In the genomic region with DNA sequence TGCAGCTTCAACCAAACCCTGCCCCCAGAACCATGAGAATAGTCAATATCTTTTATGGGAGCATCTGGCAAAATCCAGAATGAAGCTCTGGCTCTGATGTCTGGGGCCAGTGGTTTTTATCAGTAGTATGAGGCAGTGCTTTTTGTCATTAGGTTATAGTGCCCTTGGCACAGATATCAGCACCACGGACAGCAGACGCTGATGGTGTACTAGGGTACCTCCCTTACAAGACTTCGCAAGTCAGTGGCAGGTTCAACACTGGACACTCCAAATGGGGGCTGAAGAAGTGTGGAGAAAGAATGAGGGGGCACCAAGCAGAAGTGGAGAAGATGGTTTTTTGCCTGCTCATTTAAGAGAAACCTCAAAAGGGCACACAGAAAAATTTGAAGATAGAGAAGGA, we compare ENCODE assay signal across 8 cellular contexts.
A peak's percentile ranks its signal among the peaks of the same experiment; 100 is the strongest.
DNase-seq lines count a peak whose midpoint lies in the region; ATAC-seq, FAIRE-seq and TF ChIP-seq lines count a peak whose summit lies in the region.

No MANE protein-coding gene starts in this region.

- H3K9me3 Mint-ChIP-seq in astrocyte (ENCODE audit: unreplicated experiment) (no peaks in the 10 kb centered on the region), CD14-positive monocyte (peaks cover 0 to 2% (median 0%) of the 10 kb centered on the region in 7 donors)
- no peaks in the 10 kb centered on the region for H3K9me3 Mint-ChIP-seq in CD4-positive, alpha-beta T cell

- peaks cover 17% of the 10 kb centered on the region for H3K4me1 Mint-ChIP-seq in astrocyte (ENCODE audit: low read depth, unreplicated experiment)
- H3K4me1 Mint-ChIP-seq in CD14-positive monocyte = no peaks in the 10 kb centered on the region
- H3K4me1 Mint-ChIP-seq in CD4-positive, alpha-beta T cell (ENCODE audit: low read depth) = no peaks in the 10 kb centered on the region

- H3K27ac Mint-ChIP-seq in astrocyte (ENCODE audit: unreplicated experiment) = no peak overlapping the region
- no peak overlapping the region for H3K27ac Mint-ChIP-seq in CD14-positive monocyte
- H3K27ac Mint-ChIP-seq in CD4-positive, alpha-beta T cell = no peak overlapping the region

- H3K9ac ChIP-seq in astrocyte (ENCODE audit: low read length) = no peak overlapping the region

- peak; percentile 39 for DNase-seq in HPDE6-E6E7 (ENCODE audit: extremely low spot score)
- peak; percentile 51 for DNase-seq in astrocyte (ENCODE audit: low read depth)
- peak in 2 of 3 donors; percentile 32 to 54 for DNase-seq in mucosa of descending colon
- DNase-seq in NCI-H1694 treated with DMSO at 0.1 percent for 48 hours (lab: John Stamatoyannopoulos, UW) = no peak
- no peak for DNase-seq in CD14-positive monocyte (ENCODE audit: low spot score)
- DNase-seq in CD4-positive, alpha-beta T cell = no peak
- no peak for DNase-seq in superior temporal gyrus (ENCODE audit: extremely low spot score)

- no peaks in the 10 kb centered on the region for H3K27me3 Mint-ChIP-seq in astrocyte (ENCODE audit: low read depth, unreplicated experiment)
- peaks cover 0 to 1% (median 0%) of the 10 kb centered on the region in 3 donors for H3K27me3 Mint-ChIP-seq in CD14-positive monocyte (ENCODE audit: low read depth in 3 of 3)
- H3K27me3 Mint-ChIP-seq in CD4-positive, alpha-beta T cell = no peaks in the 10 kb centered on the region

- intact Hi-C loops in mucosa of descending colon (cut with DNase I, micrococcal nuclease) (no loop called here), CD14-positive monocyte (cut with micrococcal nuclease) (no loop called here)
- intact Hi-C loops in CD4-positive, alpha-beta T cell (cut with DNase I, micrococcal nuclease) = no loop called here

- no peak overlapping the region for H3K27ac ChIP-seq in astrocyte (ENCODE audit: low read depth, low read length)
- no peak overlapping the region for H3K27ac ChIP-seq in CD4-positive, alpha-beta T cell (ENCODE audit: low read depth, low read length)

- TF ChIP-seq CTCF in astrocyte (IDR thresholded peaks at IDR 0.05; ENCODE audit: insufficient read depth, low read depth, low read length) = no peak
- TF ChIP-seq CTCF in mucosa of descending colon (IDR thresholded peaks at IDR 0.05) = no peak
- no peak for TF ChIP-seq CTCF in CD14-positive monocyte (IDR thresholded peaks at IDR 0.05)
- TF ChIP-seq CTCF in CD4-positive, alpha-beta T cell (IDR thresholded peaks at IDR 0.05) = no peak

- CTCF ChIA-PET in CD4-positive, alpha-beta T cell (lab: Charles Lee) = no interaction called here

- H4K20me1 ChIP-seq in astrocyte (ENCODE audit: insufficient read depth, low read length) = no peaks in the 10 kb centered on the region

- H3K4me3 ChIP-seq in astrocyte (ENCODE audit: insufficient read depth, low read depth, low read length) = no peak overlapping the region
- no peak overlapping the region for H3K4me3 ChIP-seq in mucosa of descending colon

- POLR2A ChIA-PET in CD4-positive, alpha-beta T cell (lab: Charles Lee) = no interaction called here

- ATAC-seq in GM19467 (IDR thresholded peaks at IDR 0.05; ENCODE audit: unreplicated experiment) (peak; percentile 51), mucosa of descending colon (no peak)
- no peak for ATAC-seq in CD4-positive, alpha-beta T cell (ENCODE audit: poor library complexity)

- H3K79me2 ChIP-seq in astrocyte (ENCODE audit: insufficient read depth, low read length) = no peaks in the 10 kb centered on the region

- no peak for FAIRE-seq in astrocyte (lab: Jason Lieb, UNC)

- H2AFZ ChIP-seq in astrocyte (ENCODE audit: low read depth, low read length) = no peak overlapping the region

- no peak overlapping the region for H3K4me3 Mint-ChIP-seq in astrocyte (ENCODE audit: unreplicated experiment)
- H3K4me3 Mint-ChIP-seq in CD14-positive monocyte = no peak overlapping the region
- H3K4me3 Mint-ChIP-seq in CD4-positive, alpha-beta T cell = no peak overlapping the region

- H3K36me3 Mint-ChIP-seq in astrocyte (ENCODE audit: low read depth, unreplicated experiment) (no peaks in the 10 kb centered on the region), CD14-positive monocyte (no peaks in the 10 kb centered on the region)
- H3K36me3 Mint-ChIP-seq in CD4-positive, alpha-beta T cell (ENCODE audit: low read depth) = no peaks in the 10 kb centered on the region

- peaks cover 14% of the 10 kb centered on the region for H3K4me1 ChIP-seq in astrocyte (ENCODE audit: insufficient read depth, low read length)
- no peaks in the 10 kb centered on the region for H3K4me1 ChIP-seq in mucosa of descending colon (ENCODE audit: low read depth)

- H3K4me2 ChIP-seq in astrocyte (ENCODE audit: low read length) = no peak overlapping the region

- no peaks in the 10 kb centered on the region for H3K27me3 ChIP-seq in astrocyte (ENCODE audit: insufficient read depth, low read length)
- H3K27me3 ChIP-seq in CD4-positive, alpha-beta T cell (ENCODE audit: control insufficient read depth, insufficient read depth, low read length) = no peaks in the 10 kb centered on the region

- H3K36me3 ChIP-seq in astrocyte (ENCODE audit: insufficient read depth, low read length) (no peaks in the 10 kb centered on the region), mucosa of descending colon (ENCODE audit: low read depth) (no peaks in the 10 kb centered on the region)

- H3K9me3 ChIP-seq in astrocyte (ENCODE audit: insufficient read depth, low read depth, low read length) (no peaks in the 10 kb centered on the region), mucosa of descending colon (no peaks in the 10 kb centered on the region)
- no peaks in the 10 kb centered on the region for H3K9me3 ChIP-seq in CD4-positive, alpha-beta T cell (ENCODE audit: control insufficient read depth, low read length)

Comparison
In these comparisons a context has a peak if more than half of its experiments do, and no peak if none do; other contexts are left out.
1. DNase-seq: peak in HPDE6-E6E7 (single experiment), astrocyte (single experiment) and mucosa of descending colon (2 of 3); none in NCI-H1694 treated with DMSO at 0.1 percent for 48 hours (single experiment), CD14-positive monocyte (single experiment), CD4-positive, alpha-beta T cell (0 of 10) and superior temporal gyrus (single experiment).